11 cellular contexts compared by ENCODE assay signal in genomic region chr2:31598694-31599093, GRCh38. TPM values are rescaled to one million over a fixed set of nuclear protein-coding genes. Genes with fewer than 3 reads are reported as not detected.
"Had no signal": no experiment of that assay in that cellular context is flagged by ENCODE, and none has a peak within 500 bp of the region (broad histone marks: within the 10 kb centered on the region; RNA-seq: fewer than 3 reads in every experiment).

No MANE protein-coding gene starts in this region.

- H3K4me3 ChIP-seq: K562 had no signal

- DNase-seq: IMR-90, KBM-7, KG1 had no signal

- H3K4me2 ChIP-seq: KMS-11 had no signal

- H3K27ac ChIP-seq: HL-60, KMS-11 had no signal

- H3K9ac ChIP-seq: KMS-11 had no signal

- FAIRE-seq: HepG2, HTR-8/SVneo, K562 had no signal

- ATAC-seq: HepG2, K562 had no signal

RNA-seq across cellular contexts. Expression of gene SRD5A2, which starts 18.0 kb away (rescaled TPM):
- total RNA-seq: HepG2, HT-29, HT1080, IMR-90, K562 had no signal
- polyA plus RNA-seq: IgD-negative memory B cell, IMR-90 had no signal
